In the genomic region with DNA sequence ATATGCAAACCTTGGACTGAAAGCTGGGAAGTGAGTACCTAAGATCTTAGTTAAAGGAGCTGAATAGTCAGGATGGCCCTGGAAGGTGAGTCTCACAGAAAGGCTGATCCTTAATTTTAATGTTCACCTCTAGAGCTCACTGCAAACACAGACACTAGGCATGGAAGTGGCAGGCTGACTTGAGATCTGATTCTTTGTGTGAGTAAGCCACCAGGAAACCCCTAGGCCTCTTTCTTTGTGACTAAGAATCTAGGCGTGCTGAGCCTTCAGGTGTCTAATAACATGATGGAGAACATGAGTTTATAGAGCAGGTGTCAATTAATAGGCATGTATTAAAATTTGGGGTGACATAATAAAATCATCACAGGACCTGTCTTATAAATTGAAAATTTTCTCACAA, we compare ENCODE assay signal across 21 cellular contexts.
DNase-seq lines count a peak whose midpoint lies in the region; ATAC-seq, FAIRE-seq and TF ChIP-seq lines count a peak whose summit lies in the region.
"Had no signal": no experiment of that assay in that cellular context is flagged by ENCODE, and none has a peak within 500 bp of the region (broad histone marks: within the 10 kb centered on the region; RNA-seq: fewer than 3 reads in every experiment).

No MANE protein-coding gene starts in this region.

- intact Hi-C loops in PC-3 (cut with micrococcal nuclease), result no loop called here

- H3F3A ChIP-seq in PC-3 (ENCODE audit: low read length, unreplicated experiment), result no peaks in the 10 kb centered on the region

- no peak for FAIRE-seq in D721Med (lab: Jason Lieb, UNC)
- FAIRE-seq: GM12891, GM18507, H54 had no signal

- CTCF ChIA-PET in PC-3 (lab: Charles Lee), result no interaction called here

- TF ChIP-seq CTCF in PC-3 (conservative IDR thresholded peaks at IDR 0.05; ENCODE audit: low read depth, low read length), result no peak
- no peak for TF ChIP-seq CTCF in epithelial cell of esophagus (IDR thresholded peaks at IDR 0.05; ENCODE audit: insufficient read depth, low read depth, low read length, missing control alignments)
- TF ChIP-seq CTCF in D721Med (IDR thresholded peaks at IDR 0.05; ENCODE audit: insufficient read depth, missing control alignments), result no peak

- H3K36me3 ChIP-seq in PC-3 (ENCODE audit: low read depth, low read length), result no peaks in the 10 kb centered on the region
- no peaks in the 10 kb centered on the region for H3K36me3 ChIP-seq in SJCRH30
- H3K36me3 ChIP-seq: HAP-1 had no signal

- H4K20me1 ChIP-seq in PC-3 (ENCODE audit: low read length), result no peaks in the 10 kb centered on the region

- H2AFZ ChIP-seq in PC-3 (ENCODE audit: low read length), result no peak overlapping the region

- H3K4me1 ChIP-seq in PC-3 (ENCODE audit: insufficient read depth, low read length) (0 out of 2 replicates have a peak, but pooled peaks cover 3% of the 10 kb centered on the region), SJCRH30 (no peaks in the 10 kb centered on the region)
- H3K4me1 ChIP-seq: Caco-2, HAP-1 had no signal

- POLR2A ChIA-PET in PC-3 (lab: Charles Lee; ENCODE audit: unreplicated experiment), result no interaction called here

- H3K4me3 ChIP-seq in PC-3 (ENCODE audit: low read length) (no peak overlapping the region), epithelial cell of esophagus (ENCODE audit: low read length) (no peak overlapping the region), SJCRH30 (no peak overlapping the region)
- H3K4me3 ChIP-seq: HAP-1 had no signal

- no peaks in the 10 kb centered on the region for H3K79me2 ChIP-seq in PC-3 (ENCODE audit: low read length)

- peak; percentile 51; the same call in 1 of the 2 replicates for ATAC-seq in PC-3

- H3K27me3 ChIP-seq in PC-3 (ENCODE audit: low read length), result no peaks in the 10 kb centered on the region
- H3K27me3 ChIP-seq in SJCRH30, result no peaks in the 10 kb centered on the region

- H3K27ac ChIP-seq in PC-3 (ENCODE audit: low read length) (no peak overlapping the region), SJCRH30 (no peak overlapping the region)

- H3K9ac ChIP-seq in PC-3 (ENCODE audit: low read length), result no peak overlapping the region

- no peaks in the 10 kb centered on the region for H3K9me2 ChIP-seq in PC-3 (replicated peaks; ENCODE audit: low read length)

- DNase-seq in HPDE6-E6E7 (ENCODE audit: extremely low spot score) (peak; percentile 9), HT1080 (ENCODE audit: low read depth) (peak; percentile 6), PC-3 (peak; percentile 26), epithelial cell of esophagus (ENCODE audit: low read depth) (peak; percentile 3), iPS-NIHi7 (ENCODE audit: extremely low spot score) (no peak), D721Med (ENCODE audit: insufficient read length, low spot score) (no peak), SJCRH30 (no peak), NCI-H748 (lab: John Stamatoyannopoulos, UW; ENCODE audit: unreplicated experiment) (no peak)
- DNase-seq: C1 segment of cervical spinal cord; Caco-2; CD4-positive, alpha-beta memory T cell; DMS 273 treated with DMSO at 0.1 percent for 48 hours; DMS79; EL; GDM1; GOT3; HFFc6 had no signal

- H3K9me3 ChIP-seq in PC-3 (ENCODE audit: low read length) (no peaks in the 10 kb centered on the region), SJCRH30 (replicated peaks) (no peaks in the 10 kb centered on the region)
- H3K9me3 ChIP-seq: Caco-2, HAP-1 had no signal

- BruUV-seq in PC-3 (replicated peaks; lab: Mats Ljungman, UMichigan), result no TSS peak

- no peak overlapping the region for H3K4me2 ChIP-seq in PC-3 (ENCODE audit: low read length)

Comparison
In these comparisons a context has a peak if more than half of its experiments do, and no peak if none do; other contexts are left out.
1. DNase-seq: peak in HPDE6-E6E7 (single experiment), HT1080 (single experiment), PC-3 (single experiment) and epithelial cell of esophagus (single experiment); none in iPS-NIHi7 (single experiment), D721Med (single experiment), SJCRH30 (0 of 2) and NCI-H748 (single experiment).